Comparison of ENCODE assay signal across 25 cellular contexts in the genomic region with DNA sequence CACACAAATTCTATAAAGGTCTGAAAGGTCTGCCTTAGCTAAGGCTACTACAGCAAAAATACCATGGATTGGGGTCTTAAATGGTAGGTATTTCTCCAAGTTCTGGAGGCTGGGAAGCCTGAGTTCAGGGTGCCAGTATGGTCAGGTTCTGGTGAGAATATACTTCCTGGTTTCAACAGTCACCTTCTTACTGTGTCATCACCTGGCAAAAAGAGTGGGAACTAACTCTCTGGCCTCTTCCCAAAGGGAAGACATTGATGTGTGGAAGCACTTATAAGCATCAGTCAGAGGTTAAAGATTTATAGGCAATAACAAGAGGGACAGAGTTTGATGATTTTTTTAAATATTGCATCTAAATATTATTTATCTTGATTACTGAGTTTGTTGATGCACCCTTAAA.
"Had no signal": no experiment of that assay in that cellular context is flagged by ENCODE, and none has a peak within 500 bp of the region (broad histone marks: within the 10 kb centered on the region; RNA-seq: fewer than 3 reads in every experiment).

No MANE protein-coding gene starts in this region.

- H3K4me1 ChIP-seq: testis had no signal

- H3K36me3 ChIP-seq: cardiac muscle cell, right atrium auricular region had no signal

- H3K27ac Mint-ChIP-seq: activated CD4-positive, alpha-beta T cell treated with anti-CD3 and anti-CD28 coated beads for 36 hours; activated CD8-positive, alpha-beta memory T cell treated with anti-CD3 and anti-CD28 coated beads, Interleukin-2, amount 10 ng/mL, durations not matched to agents 7 days and 5 days; activated CD8-positive, alpha-beta T cell treated with anti-CD3 and anti-CD28 coated beads, Interleukin-2, amount 10 ng/mL, durations not matched to agents 7 days and 5 days; activated naive CD4-positive, alpha-beta T cell treated with anti-CD3 and anti-CD28 coated beads, Interleukin-2, amount 50 U/mL, for 72 hours; activated T-helper 2 cell treated with anti-CD3 and anti-CD28 coated beads, Interferon-gamma antibody, Interleukin-2, Interleukin-4, amounts not matched to agents 10 μg/mL and 5 μg/mL and 100 μg/mL, durations not matched to agents 14 hours and 24 hours and 36 hours; effector memory CD8-positive, alpha-beta T cell; memory B cell; natural killer cell treated with Interleukin-12 subunit alpha and Interleukin-12 subunit beta and Interleukin-15 and Interleukin-18, amount 100 ng/mL, for 72 hours; T-helper 2 cell treated with Interferon-gamma antibody and Interleukin-4, amounts not matched to agents 5 μg/mL and 100 μg/mL, for 36 hours had no signal

- H3K4me1 Mint-ChIP-seq: activated CD4-positive, alpha-beta T cell treated with anti-CD3 and anti-CD28 coated beads for 36 hours; activated CD8-positive, alpha-beta memory T cell treated with anti-CD3 and anti-CD28 coated beads, Interleukin-2, amount 10 ng/mL, durations not matched to agents 7 days and 5 days; memory B cell had no signal

- FAIRE-seq: frontal cortex, islet of Langerhans, urothelium cell line had no signal

- H3K27ac ChIP-seq: cardiac muscle cell, right atrium auricular region, testis had no signal

- H3K9me3 ChIP-seq: right atrium auricular region, testis had no signal

- ATAC-seq: activated CD4-positive, alpha-beta T cell treated with anti-CD3 and anti-CD28 coated beads for 36 hours; activated CD8-positive, alpha-beta memory T cell treated with anti-CD3 and anti-CD28 coated beads, Interleukin-2, amount 10 ng/mL, durations not matched to agents 7 days and 5 days; activated CD8-positive, alpha-beta T cell treated with anti-CD3 and anti-CD28 coated beads, Interleukin-2, amount 10 ng/mL, durations not matched to agents 7 days and 5 days; activated naive CD4-positive, alpha-beta T cell treated with anti-CD3 and anti-CD28 coated beads, Interleukin-2, amount 50 U/mL, for 72 hours; effector memory CD8-positive, alpha-beta T cell; esophagus mucosa; natural killer cell treated with Interleukin-12 subunit alpha and Interleukin-12 subunit beta and Interleukin-15 and Interleukin-18, amount 100 ng/mL, for 72 hours had no signal

- H3K4me3 Mint-ChIP-seq: activated CD4-positive, alpha-beta T cell treated with anti-CD3 and anti-CD28 coated beads for 36 hours; activated CD8-positive, alpha-beta memory T cell treated with anti-CD3 and anti-CD28 coated beads, Interleukin-2, amount 10 ng/mL, durations not matched to agents 7 days and 5 days; activated CD8-positive, alpha-beta T cell treated with anti-CD3 and anti-CD28 coated beads, Interleukin-2, amount 10 ng/mL, durations not matched to agents 7 days and 5 days; effector memory CD8-positive, alpha-beta T cell; memory B cell; natural killer cell treated with Interleukin-12 subunit alpha and Interleukin-12 subunit beta and Interleukin-15 and Interleukin-18, amount 100 ng/mL, for 72 hours; T-helper 2 cell treated with Interferon-gamma antibody and Interleukin-4, amounts not matched to agents 5 μg/mL and 100 μg/mL, for 36 hours had no signal

- H3K27me3 Mint-ChIP-seq: activated CD8-positive, alpha-beta memory T cell treated with anti-CD3 and anti-CD28 coated beads, Interleukin-2, amount 10 ng/mL, durations not matched to agents 7 days and 5 days had no signal

- H3K36me3 Mint-ChIP-seq: activated CD8-positive, alpha-beta memory T cell treated with anti-CD3 and anti-CD28 coated beads, Interleukin-2, amount 10 ng/mL, durations not matched to agents 7 days and 5 days; activated naive CD4-positive, alpha-beta T cell treated with anti-CD3 and anti-CD28 coated beads, Interleukin-2, amount 50 U/mL, for 72 hours; memory B cell had no signal

- DNase-seq: activated CD4-positive, alpha-beta T cell treated with anti-CD3 and anti-CD28 coated beads for 36 hours; activated CD4-positive, CD25-positive, alpha-beta regulatory T cell; activated CD8-positive, alpha-beta memory T cell treated with anti-CD3 and anti-CD28 coated beads, Interleukin-2, amount 10 ng/mL, durations not matched to agents 7 days and 5 days; activated CD8-positive, alpha-beta T cell treated with anti-CD3 and anti-CD28 coated beads, Interleukin-2, amount 10 ng/mL, durations not matched to agents 7 days and 5 days; activated T-cell treated with anti-CD3 and anti-CD28 coated beads, Interleukin-2, amount 50 U/mL, for 48 hours; cerebellar nuclear complex; cortex of kidney; effector memory CD8-positive, alpha-beta T cell; stimulated activated CD4-positive, alpha-beta T cell treated with anti-CD3 and anti-CD28 coated beads, Interleukin-15, amount 100 ng/mL, for 24 hours; stimulated activated CD4-positive, alpha-beta T cell treated with anti-CD3 and anti-CD28 coated beads, Interleukin-2, amount 100 ng/mL, for 24 hours; stimulated activated naive CD4-positive, alpha-beta T cell treated with Interleukin-2 at 50 U/mL for 16 hours; T-helper 1 cell; testis; trophoblast cell had no signal

- H3K4me3 ChIP-seq: cardiac muscle cell, right atrium auricular region, testis had no signal

- H3K9me3 Mint-ChIP-seq: activated naive CD4-positive, alpha-beta T cell treated with anti-CD3 and anti-CD28 coated beads, Interleukin-2, amount 50 U/mL, for 72 hours; activated T-helper 2 cell treated with anti-CD3 and anti-CD28 coated beads, Interferon-gamma antibody, Interleukin-2, Interleukin-4, amounts not matched to agents 10 μg/mL and 5 μg/mL and 100 μg/mL, durations not matched to agents 14 hours and 24 hours and 36 hours; memory B cell; T-helper 2 cell treated with Interferon-gamma antibody and Interleukin-4, amounts not matched to agents 5 μg/mL and 100 μg/mL, for 36 hours had no signal

- H3K27me3 ChIP-seq: cardiac muscle cell, right atrium auricular region, testis had no signal
